In the genomic region with DNA sequence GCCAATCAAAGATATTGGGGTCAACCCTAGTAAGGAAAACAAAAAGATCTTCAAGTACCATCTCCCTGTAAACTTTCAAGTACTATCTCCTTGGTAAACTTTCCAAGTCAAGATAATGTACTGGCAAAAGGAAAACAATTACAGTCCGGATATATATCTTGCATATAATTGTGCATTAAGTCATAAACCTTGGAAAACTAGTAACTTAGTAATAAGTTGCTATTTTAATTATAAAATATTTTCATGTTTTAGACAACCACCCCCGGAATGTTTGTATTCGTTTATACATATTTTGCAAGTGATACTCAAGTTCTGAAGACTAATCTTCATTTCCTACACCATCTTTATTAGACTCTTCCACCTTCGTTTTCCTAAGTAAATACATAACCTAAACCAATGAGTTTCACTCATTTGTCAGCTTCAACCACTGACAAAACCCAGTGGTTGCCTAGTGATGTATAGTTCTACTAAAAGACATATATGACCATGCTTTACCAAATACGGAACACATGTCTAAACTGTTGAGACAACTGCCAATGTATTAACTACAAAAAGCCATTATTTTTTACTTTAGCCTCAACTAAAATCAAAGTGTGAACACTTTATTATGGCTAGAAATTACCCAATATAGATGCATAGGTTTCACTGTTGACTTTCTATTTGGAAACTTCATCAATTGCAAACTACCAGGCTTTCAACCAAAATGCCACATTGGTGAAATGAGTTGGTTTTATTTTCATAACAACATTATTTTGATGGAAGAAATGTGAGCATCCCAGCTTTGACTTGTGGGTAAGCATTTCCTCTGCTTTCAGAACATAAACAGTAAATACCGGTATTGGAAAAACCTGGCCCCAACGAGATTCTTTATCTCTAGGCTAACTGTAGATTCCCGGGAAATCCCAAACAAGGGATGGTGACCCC, we compare ENCODE assay signal across 8 cellular contexts. TPM values are rescaled to one million over a fixed set of nuclear protein-coding genes. Genes with fewer than 3 reads are reported as not detected.
DNase-seq lines count a peak whose midpoint lies in the region; ATAC-seq and TF ChIP-seq lines count a peak whose summit lies in the region.

No MANE protein-coding gene starts in this region.

- H3K27me3 ChIP-seq in iPS-20b (ENCODE audit: insufficient read depth, low read length) = peaks cover 7% of the 10 kb centered on the region; the same call in 1 of the 2 replicates
- H3K27me3 ChIP-seq in stomach smooth muscle (ENCODE audit: control insufficient read depth in 1 of 2, insufficient read depth in 2 of 2, low read length in 2 of 2) = no peaks in the 10 kb centered on the region

- peak overlapping the region; percentile 96 for H3K27ac Mint-ChIP-seq in activated CD8-positive, alpha-beta T cell treated with anti-CD3 and anti-CD28 coated beads for 36 hours

- POLR2A ChIA-PET in activated CD8-positive, alpha-beta T cell treated with anti-CD3 and anti-CD28 coated beads for 36 hours (lab: Charles Lee) = interaction anchor here (0.9 to 1.3 kb wide), 2 partner anchors 10 to 55 kb away, joined by 4 to 8 read pairs; no protein-coding TSS in a partner anchor

- H3K9ac ChIP-seq in iPS-20b (ENCODE audit: low read depth, low read length) = peak overlapping the region; percentile 71; the same call in 1 of the 2 replicates
- H3K9ac ChIP-seq in stomach smooth muscle (ENCODE audit: low read length in 2 of 2) = peak overlapping the region; percentile 43 to 67

- peaks cover 38% of the 10 kb centered on the region for H3K4me1 Mint-ChIP-seq in activated CD8-positive, alpha-beta T cell treated with anti-CD3 and anti-CD28 coated beads for 36 hours (ENCODE audit: low read depth)

- ATAC-seq in activated CD8-positive, alpha-beta T cell treated with anti-CD3 and anti-CD28 coated beads for 36 hours = no peak
- no peak for ATAC-seq in HG03025 (IDR thresholded peaks at IDR 0.05; ENCODE audit: low FRiP score, unreplicated experiment)

- peak overlapping the region; percentile 85 for H3K4me3 Mint-ChIP-seq in activated CD8-positive, alpha-beta T cell treated with anti-CD3 and anti-CD28 coated beads for 36 hours

- no peaks in the 10 kb centered on the region for H3K9me3 ChIP-seq in iPS-20b (ENCODE audit: insufficient read depth, low read depth, low read length)
- no peaks in the 10 kb centered on the region for H3K9me3 ChIP-seq in stomach smooth muscle (ENCODE audit: control insufficient read depth in 2 of 2, low read length in 2 of 2)

- H3K27ac ChIP-seq in iPS-20b (ENCODE audit: low read length) (no peak overlapping the region), stomach smooth muscle (ENCODE audit: low read length) (peak overlapping the region; percentile 78)

- CTCF ChIA-PET in activated CD8-positive, alpha-beta T cell treated with anti-CD3 and anti-CD28 coated beads for 36 hours (lab: Charles Lee) = interaction anchor here (1.5 kb wide), 1 partner anchor 504 kb away, joined by 4 read pairs; no protein-coding TSS in a partner anchor

- TF ChIP-seq CTCF in activated CD8-positive, alpha-beta T cell treated with anti-CD3 and anti-CD28 coated beads for 36 hours (IDR thresholded peaks at IDR 0.05) = no peak

- intact Hi-C loops in activated CD8-positive, alpha-beta T cell treated with anti-CD3 and anti-CD28 coated beads for 36 hours (cut with micrococcal nuclease) = loop anchor here (5.0 kb wide), 1 partner anchor 46 kb away; no protein-coding TSS in a partner anchor

- H3K4me3 ChIP-seq in iPS-20b (ENCODE audit: low read length) = peak overlapping the region; percentile 76
- peak overlapping the region; percentile 67 to 74 for H3K4me3 ChIP-seq in stomach smooth muscle (ENCODE audit: low read length in 2 of 2)

- peaks cover 8% of the 10 kb centered on the region for H3K36me3 Mint-ChIP-seq in activated CD8-positive, alpha-beta T cell treated with anti-CD3 and anti-CD28 coated beads for 36 hours (ENCODE audit: low read depth)

- H3K27me3 Mint-ChIP-seq in activated CD8-positive, alpha-beta T cell treated with anti-CD3 and anti-CD28 coated beads for 36 hours = no peaks in the 10 kb centered on the region

- H3K9me3 Mint-ChIP-seq in activated CD8-positive, alpha-beta T cell treated with anti-CD3 and anti-CD28 coated beads for 36 hours = peaks cover 2% of the 10 kb centered on the region

- H3K36me3 ChIP-seq in iPS-20b (ENCODE audit: insufficient read depth, low read depth, low read length) (no peaks in the 10 kb centered on the region), stomach smooth muscle (ENCODE audit: control insufficient read depth in 2 of 2, insufficient read depth in 2 of 2, low read length in 2 of 2) (no peaks in the 10 kb centered on the region)

- H3K4me1 ChIP-seq in iPS-20b (ENCODE audit: insufficient read depth, low read length) (peaks cover 10% of the 10 kb centered on the region; the same call in 1 of the 2 replicates), stomach smooth muscle (ENCODE audit: control insufficient read depth, insufficient read depth, low read length) (peaks cover 2% of the 10 kb centered on the region)

- DNase-seq in NCI-H748 (lab: John Stamatoyannopoulos, UW; ENCODE audit: unreplicated experiment) = peak; percentile 8
- no peak for DNase-seq in NCI-H748 treated with DMSO at 0.1 percent for 48 hours (lab: John Stamatoyannopoulos, UW)
- DNase-seq in activated CD8-positive, alpha-beta T cell treated with anti-CD3 and anti-CD28 coated beads for 36 hours = no peak
- DNase-seq in OCI-M2 (lab: John Stamatoyannopoulos, UW; ENCODE audit: unreplicated experiment) = no peak
- DNase-seq in activated effector memory CD4-positive, alpha-beta T cell treated with anti-CD3 and anti-CD28 coated beads, Interleukin-2, amount 50 U/mL, for 16 hours = no peak

RNA-seq across cellular contexts. Expression of gene AKT3, which starts 1.6 kb away (rescaled TPM):
- total RNA-seq in activated CD8-positive, alpha-beta T cell treated with anti-CD3 and anti-CD28 coated beads for 36 hours = 10 to 100 TPM; 31.7 to 34.6 TPM
